Comparison of ENCODE assay signal across 12 cellular contexts in the genomic region with DNA sequence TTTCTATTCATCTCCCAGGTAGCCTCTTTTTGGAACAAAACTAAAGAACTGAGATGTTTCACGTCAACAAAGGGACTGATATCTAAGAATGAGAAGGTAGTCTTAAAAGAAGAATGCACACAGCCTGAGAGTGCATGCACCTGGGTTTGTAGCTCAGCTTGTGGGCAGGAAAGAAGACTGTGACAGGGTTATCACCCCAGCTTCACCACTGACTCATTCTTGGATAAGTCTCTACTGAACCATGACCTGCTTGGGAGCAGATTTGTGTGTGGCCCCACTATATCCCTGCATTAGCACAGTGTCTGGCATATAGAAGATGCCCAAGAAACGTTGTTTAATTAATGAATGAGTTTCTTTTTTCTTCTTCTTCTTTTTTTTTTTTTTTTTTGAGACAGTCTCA.
DNase-seq lines count a peak whose midpoint lies in the region; ATAC-seq and TF ChIP-seq lines count a peak whose summit lies in the region.
"Had no signal": no experiment of that assay in that cellular context is flagged by ENCODE, and none has a peak within 500 bp of the region (broad histone marks: within the 10 kb centered on the region; RNA-seq: fewer than 3 reads in every experiment).

No MANE protein-coding gene starts in this region.

- no peaks in the 10 kb centered on the region for H3K9me3 Mint-ChIP-seq in activated CD8-positive, alpha-beta T cell treated with anti-CD3 and anti-CD28 coated beads for 36 hours

- no peak overlapping the region for H3K27ac Mint-ChIP-seq in activated CD8-positive, alpha-beta T cell treated with anti-CD3 and anti-CD28 coated beads for 36 hours

- intact Hi-C loops in sciatic nerve (cut with DNase I) = no loop called here
- intact Hi-C loops in activated CD8-positive, alpha-beta T cell treated with anti-CD3 and anti-CD28 coated beads for 36 hours (cut with micrococcal nuclease) = no loop called here

- no peak for TF ChIP-seq CTCF in GM10248 (IDR thresholded peaks at IDR 0.05; ENCODE audit: control extremely low read depth, extremely low read depth, low read depth, missing control alignments)
- no peak for TF ChIP-seq CTCF in activated CD8-positive, alpha-beta T cell treated with anti-CD3 and anti-CD28 coated beads for 36 hours (IDR thresholded peaks at IDR 0.05)

- CTCF ChIA-PET in GM10248 (lab: Yijun Ruan, JAX) = interaction anchor here (1.6 kb wide), 1 partner anchor 10 kb away, joined by 5 read pairs; no protein-coding TSS in a partner anchor
- CTCF ChIA-PET in activated CD8-positive, alpha-beta T cell treated with anti-CD3 and anti-CD28 coated beads for 36 hours (lab: Charles Lee) = interaction anchor here (1.4 kb wide), 1 partner anchor 86 kb away, joined by 3 read pairs; no protein-coding TSS in a partner anchor

- ATAC-seq in GM19324 (IDR thresholded peaks at IDR 0.05; ENCODE audit: low FRiP score, unreplicated experiment) = peak; percentile 62
- peak; percentile 98 for ATAC-seq in HG02610 (IDR thresholded peaks at IDR 0.05; ENCODE audit: unreplicated experiment)
- ATAC-seq in HG03280 (IDR thresholded peaks at IDR 0.05; ENCODE audit: unreplicated experiment) = peak; percentile 97
- ATAC-seq in sciatic nerve = no peak
- no peak for ATAC-seq in activated CD8-positive, alpha-beta T cell treated with anti-CD3 and anti-CD28 coated beads for 36 hours

- no peaks in the 10 kb centered on the region for H3K36me3 Mint-ChIP-seq in activated CD8-positive, alpha-beta T cell treated with anti-CD3 and anti-CD28 coated beads for 36 hours (ENCODE audit: low read depth)

- POLR2A ChIA-PET in GM10248 (lab: Yijun Ruan, JAX) = no interaction called here
- POLR2A ChIA-PET in activated CD8-positive, alpha-beta T cell treated with anti-CD3 and anti-CD28 coated beads for 36 hours (lab: Charles Lee) = no interaction called here

- no peak overlapping the region for H3K4me3 Mint-ChIP-seq in activated CD8-positive, alpha-beta T cell treated with anti-CD3 and anti-CD28 coated beads for 36 hours

- no peaks in the 10 kb centered on the region for H3K4me1 Mint-ChIP-seq in activated CD8-positive, alpha-beta T cell treated with anti-CD3 and anti-CD28 coated beads for 36 hours (ENCODE audit: low read depth)

- DNase-seq in GM10248 (ENCODE audit: extremely low spot score) (peak; percentile 25), sciatic nerve (ENCODE audit: low spot score) (no peak), NCI-H1694 (lab: John Stamatoyannopoulos, UW) (no peak)
- no peak for DNase-seq in activated CD8-positive, alpha-beta memory T cell treated with anti-CD3 and anti-CD28 coated beads, Interleukin-2, amount 50 U/mL, for 48 hours
- DNase-seq in activated CD8-positive, alpha-beta T cell treated with anti-CD3 and anti-CD28 coated beads for 36 hours = no peak
- DNase-seq: activated CD8-positive, alpha-beta memory T cell treated with anti-CD3 and anti-CD28 coated beads, Interleukin-2, amount 50 U/mL, for 4 hours; DMS53; RPMI8226; tibial artery had no signal

- H3K27me3 Mint-ChIP-seq in activated CD8-positive, alpha-beta T cell treated with anti-CD3 and anti-CD28 coated beads for 36 hours = peaks cover 7% of the 10 kb centered on the region

Comparison
In these comparisons a context has a peak if more than half of its experiments do, and no peak if none do; other contexts are left out.
1. ATAC-seq: peak in GM19324 (single experiment), HG02610 (single experiment) and HG03280 (single experiment); none in sciatic nerve (single experiment) and activated CD8-positive, alpha-beta T cell treated with anti-CD3 and anti-CD28 coated beads for 36 hours (single experiment).